ENCODE assay signal across 24 cellular contexts in the genomic region with DNA sequence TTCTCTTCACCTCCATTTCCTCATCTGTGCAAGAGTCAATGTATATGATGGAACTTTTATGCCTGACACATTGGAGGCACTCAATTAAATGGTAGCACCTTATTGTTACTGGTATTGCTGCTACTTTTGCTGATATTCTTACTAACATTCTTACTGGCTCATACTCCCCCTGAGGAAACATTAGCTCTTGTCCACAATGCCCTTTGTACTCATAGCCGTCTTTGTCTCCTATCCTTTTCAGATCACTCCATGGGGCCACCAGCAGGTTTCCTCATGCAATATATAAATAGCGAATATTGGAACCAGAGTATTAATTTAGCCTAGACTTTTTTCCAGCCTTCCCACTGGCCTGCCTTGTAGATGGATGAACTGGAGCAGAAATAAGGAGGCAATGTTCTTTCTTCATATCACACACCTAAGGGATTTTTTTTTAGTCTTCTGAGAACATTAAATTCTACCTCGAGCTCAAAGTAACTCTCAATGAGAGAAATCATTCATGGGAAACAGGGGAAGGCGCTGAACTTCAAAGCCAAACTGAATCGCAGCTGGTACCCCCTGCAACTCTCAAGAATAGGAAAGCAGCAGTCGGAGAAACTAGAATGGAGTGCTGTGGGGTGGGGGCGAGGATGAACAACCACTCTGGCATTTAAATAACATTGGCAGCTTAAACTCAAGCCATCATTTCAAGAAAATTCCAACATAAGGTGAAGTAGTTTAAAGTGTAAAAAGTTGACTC.
"Had no signal": no experiment of that assay in that cellular context is flagged by ENCODE, and none has a peak within 500 bp of the region (broad histone marks: within the 10 kb centered on the region; RNA-seq: fewer than 3 reads in every experiment).

No MANE protein-coding gene starts in this region.

- H3K9me3 Mint-ChIP-seq: activated naive CD4-positive, alpha-beta T cell treated with anti-CD3 and anti-CD28 coated beads, Interleukin-2, amount 50 U/mL, for 24 hours; stimulated activated memory B cell treated with anti-CD40 and anti-IgM and Interleukin-4, amounts not matched to agents 10 μg/mL and 1 μg/mL and 100 μg/mL, for 72 hours; type B pancreatic cell had no signal

- H3K36me3 ChIP-seq: brain microvascular endothelial cell, esophagus squamous epithelium, gastrocnemius medialis, left ventricle myocardium inferior, sigmoid colon, stomach, vagina had no signal

- H3K9me3 ChIP-seq: esophagus squamous epithelium, gastrocnemius medialis, sigmoid colon, vagina had no signal

- H3K4me1 ChIP-seq: esophagus squamous epithelium, gastrocnemius medialis, left ventricle myocardium inferior, sigmoid colon, stomach, vagina had no signal

- H3K27ac ChIP-seq: brain microvascular endothelial cell, esophagus squamous epithelium, gastrocnemius medialis, left ventricle myocardium inferior, sigmoid colon, stomach, vagina had no signal

- H3K27me3 ChIP-seq: brain microvascular endothelial cell, esophagus squamous epithelium, gastrocnemius medialis, sigmoid colon, stomach, vagina had no signal

- H3K4me3 Mint-ChIP-seq: activated naive CD4-positive, alpha-beta T cell treated with anti-CD3 and anti-CD28 coated beads, Interleukin-2, amount 50 U/mL, for 24 hours; effector memory CD8-positive, alpha-beta T cell; mesothelial cell of epicardium; naive thymus-derived CD8-positive, alpha-beta T cell; stimulated activated memory B cell treated with anti-CD40 and anti-IgM and Interleukin-4, amounts not matched to agents 10 μg/mL and 1 μg/mL and 100 μg/mL, for 72 hours; T-helper 17 cell; type B pancreatic cell had no signal

- H3K27ac Mint-ChIP-seq: activated naive CD4-positive, alpha-beta T cell treated with anti-CD3 and anti-CD28 coated beads, Interleukin-2, amount 50 U/mL, for 24 hours; effector memory CD8-positive, alpha-beta T cell; mesothelial cell of epicardium; naive thymus-derived CD8-positive, alpha-beta T cell; progenitor cell of endocrine pancreas; stimulated activated memory B cell treated with anti-CD40 and anti-IgM and Interleukin-4, amounts not matched to agents 10 μg/mL and 1 μg/mL and 100 μg/mL, for 72 hours; T-helper 17 cell; type B pancreatic cell had no signal

- H3K36me3 Mint-ChIP-seq: mesothelial cell of epicardium; naive thymus-derived CD8-positive, alpha-beta T cell; stimulated activated memory B cell treated with anti-CD40 and anti-IgM and Interleukin-4, amounts not matched to agents 10 μg/mL and 1 μg/mL and 100 μg/mL, for 72 hours; type B pancreatic cell had no signal

- H3K4me2 ChIP-seq: smooth muscle cell had no signal

- ATAC-seq: effector memory CD8-positive, alpha-beta T cell; gastrocnemius medialis; naive thymus-derived CD8-positive, alpha-beta T cell; stimulated activated memory B cell treated with anti-CD40 and anti-IgM and Interleukin-4, amounts not matched to agents 10 μg/mL and 1 μg/mL and 100 μg/mL, for 72 hours; T-helper 17 cell had no signal

- DNase-seq: activated gamma-delta T cell treated with Interleukin-2 at 50 U/mL for 16 hours; activated T-cell treated with anti-CD3 and anti-CD28 coated beads, Interleukin-2, amount 50 U/mL, for 1 hour; aorta; brain microvascular endothelial cell; caudate nucleus; dermis blood vessel endothelial cell; effector memory CD8-positive, alpha-beta T cell; esophagus squamous epithelium; gastrocnemius medialis; hippocampal formation; left ventricle myocardium inferior; naive thymus-derived CD8-positive, alpha-beta T cell; retina; sigmoid colon; stimulated activated CD4-positive, alpha-beta T cell treated with anti-CD3 and anti-CD28 coated beads, Interleukin-15, amount 100 ng/mL, for 24 hours; stomach; T-helper 17 cell had no signal

- H3K4me3 ChIP-seq: esophagus squamous epithelium, gastrocnemius medialis, left ventricle myocardium inferior, sigmoid colon, smooth muscle cell, stomach, vagina had no signal

- H3K27me3 Mint-ChIP-seq: progenitor cell of endocrine pancreas; stimulated activated memory B cell treated with anti-CD40 and anti-IgM and Interleukin-4, amounts not matched to agents 10 μg/mL and 1 μg/mL and 100 μg/mL, for 72 hours; T-helper 17 cell had no signal

- H3K4me1 Mint-ChIP-seq: activated naive CD4-positive, alpha-beta T cell treated with anti-CD3 and anti-CD28 coated beads, Interleukin-2, amount 50 U/mL, for 24 hours; mesothelial cell of epicardium; stimulated activated memory B cell treated with anti-CD40 and anti-IgM and Interleukin-4, amounts not matched to agents 10 μg/mL and 1 μg/mL and 100 μg/mL, for 72 hours; T-helper 17 cell had no signal
